ENCODE assay signal across 1 cellular context in the genomic region with DNA sequence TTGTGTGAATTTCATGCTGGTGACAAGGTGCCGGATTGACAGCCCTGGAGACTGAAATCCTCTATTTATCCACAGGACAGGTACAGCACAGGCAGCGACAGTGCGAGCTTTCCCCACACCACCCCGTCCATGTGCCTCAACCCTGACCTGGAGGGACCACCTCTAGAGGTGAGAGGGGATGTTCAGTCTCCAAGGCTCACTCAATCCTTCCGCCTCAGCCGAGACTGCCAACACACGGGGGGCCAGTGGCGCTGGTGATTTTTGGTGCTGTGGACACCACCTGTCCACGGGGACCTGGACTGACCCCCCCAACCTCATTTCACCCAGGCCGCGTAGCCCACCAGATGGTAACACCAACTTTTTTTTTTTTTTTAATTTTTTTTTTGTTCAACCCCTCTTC.
TF ChIP-seq lines count a peak whose summit lies in the region.

No MANE protein-coding gene starts in this region.

TF ChIP-seq in SK-N-SH treated with all-trans-retinoic acid at 6 μM for 48 hours, 23 proteins besides CTCF, POLR2A, EP300 and RAD21 (continued from another document):
- TF ChIP-seq TCF4 (CRISPR knock-in tag; IDR thresholded peaks at IDR 0.05; ENCODE audit: borderline replicate concordance) (no peak), CREB5 (CRISPR knock-in tag; IDR thresholded peaks at IDR 0.05; ENCODE audit: low read depth) (no peak), ZNF70 (CRISPR knock-in tag; IDR thresholded peaks at IDR 0.05) (no peak), TOX (CRISPR knock-in tag; IDR thresholded peaks at IDR 0.05; ENCODE audit: borderline replicate concordance) (no peak)
- TF ChIP-seq, protein P1, sequence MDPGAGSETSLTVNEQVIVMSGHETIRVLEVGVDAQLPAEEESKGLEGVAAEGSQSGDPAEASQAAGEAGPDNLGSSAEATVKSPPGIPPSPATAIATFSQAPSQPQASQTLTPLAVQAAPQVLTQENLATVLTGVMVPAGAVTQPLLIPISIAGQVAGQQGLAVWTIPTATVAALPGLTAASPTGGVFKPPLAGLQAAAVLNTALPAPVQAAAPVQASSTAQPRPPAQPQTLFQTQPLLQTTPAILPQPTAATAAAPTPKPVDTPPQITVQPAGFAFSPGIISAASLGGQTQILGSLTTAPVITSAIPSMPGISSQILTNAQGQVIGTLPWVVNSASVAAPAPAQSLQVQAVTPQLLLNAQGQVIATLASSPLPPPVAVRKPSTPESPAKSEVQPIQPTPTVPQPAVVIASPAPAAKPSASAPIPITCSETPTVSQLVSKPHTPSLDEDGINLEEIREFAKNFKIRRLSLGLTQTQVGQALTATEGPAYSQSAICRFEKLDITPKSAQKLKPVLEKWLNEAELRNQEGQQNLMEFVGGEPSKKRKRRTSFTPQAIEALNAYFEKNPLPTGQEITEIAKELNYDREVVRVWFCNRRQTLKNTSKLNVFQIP (CRISPR knock-in tag; IDR thresholded peaks at IDR 0.05; ENCODE audit: borderline replicate concordance, low read depth) = no peak
TF ChIP-seq in SK-N-SH treated with all-trans-retinoic acid at 6 μM for 48 hours: peak in this region for 0.
